10 cellular contexts compared by ENCODE assay signal in the genomic region with DNA sequence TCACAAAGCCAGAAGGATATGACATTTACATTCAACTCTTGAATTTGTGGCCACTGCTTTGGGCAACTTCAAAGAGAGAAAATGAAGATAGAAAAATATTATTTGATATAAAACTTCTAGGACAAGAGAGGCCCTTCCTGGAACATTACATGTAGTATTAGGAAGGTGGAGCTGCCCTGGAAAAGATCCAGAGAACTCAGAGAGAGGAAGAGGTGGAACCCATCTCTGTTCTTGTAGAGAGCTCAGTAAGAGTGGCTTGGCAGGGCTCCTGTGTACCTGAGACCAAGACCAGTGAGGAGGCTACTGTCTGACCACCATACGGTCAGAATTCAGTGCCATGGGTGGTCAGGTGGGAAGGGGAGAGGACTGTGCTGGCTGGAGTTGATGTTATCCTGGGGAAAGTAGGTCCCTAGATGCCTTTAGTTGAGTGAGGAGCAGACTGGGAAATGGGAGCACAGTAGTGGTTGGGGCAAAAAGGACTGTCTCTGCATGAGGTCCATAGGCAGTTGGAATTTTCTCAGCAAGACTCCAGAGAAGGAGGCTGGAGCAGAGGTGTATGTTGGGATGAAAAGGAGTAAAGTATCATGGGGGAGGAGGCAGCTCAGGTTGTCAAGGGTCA. TPM values are rescaled to one million over a fixed set of nuclear protein-coding genes. Genes with fewer than 3 reads are reported as not detected.
DNase-seq lines count a peak whose midpoint lies in the region; ATAC-seq, FAIRE-seq and TF ChIP-seq lines count a peak whose summit lies in the region.
"Had no signal": no experiment of that assay in that cellular context is flagged by ENCODE, and none has a peak within 500 bp of the region (broad histone marks: within the 10 kb centered on the region; RNA-seq: fewer than 3 reads in every experiment).

No MANE protein-coding gene starts in this region.

- H3K4me3 Mint-ChIP-seq in activated CD4-positive, alpha-beta T cell treated with anti-CD3 and anti-CD28 coated beads, Interleukin-2, amount 10 ng/mL, durations not matched to agents 7 days and 5 days, result no peak overlapping the region
- no peak overlapping the region for H3K4me3 Mint-ChIP-seq in activated CD4-positive, alpha-beta memory T cell treated with anti-CD3 and anti-CD28 coated beads, Interleukin-2, amount 10 ng/mL, durations not matched to agents 7 days and 5 days
- peak overlapping the region in 1 of 2 donors; percentile 18 for H3K4me3 Mint-ChIP-seq in stimulated activated naive CD8-positive, alpha-beta T cell treated with anti-CD3 and anti-CD28 coated beads, Interleukin-15, amount 100 ng/mL, for 72 hours

- no peaks in the 10 kb centered on the region for H3K79me2 ChIP-seq in keratinocyte (ENCODE audit: control insufficient read depth, insufficient read depth, low read length)

- H3K36me3 Mint-ChIP-seq in activated CD4-positive, alpha-beta T cell treated with anti-CD3 and anti-CD28 coated beads, Interleukin-2, amount 10 ng/mL, durations not matched to agents 7 days and 5 days (ENCODE audit: low read depth), result no peaks in the 10 kb centered on the region
- H3K36me3 Mint-ChIP-seq in activated CD4-positive, alpha-beta memory T cell treated with anti-CD3 and anti-CD28 coated beads, Interleukin-2, amount 10 ng/mL, durations not matched to agents 7 days and 5 days (ENCODE audit: low read depth), result peaks cover 2% of the 10 kb centered on the region

- H3K4me1 Mint-ChIP-seq in activated CD4-positive, alpha-beta T cell treated with anti-CD3 and anti-CD28 coated beads, Interleukin-2, amount 10 ng/mL, durations not matched to agents 7 days and 5 days, result peaks cover 19% of the 10 kb centered on the region
- H3K4me1 Mint-ChIP-seq in activated CD4-positive, alpha-beta memory T cell treated with anti-CD3 and anti-CD28 coated beads, Interleukin-2, amount 10 ng/mL, durations not matched to agents 7 days and 5 days, result peaks cover 23% of the 10 kb centered on the region
- H3K4me1 Mint-ChIP-seq in stimulated activated naive CD8-positive, alpha-beta T cell treated with anti-CD3 and anti-CD28 coated beads, Interleukin-15, amount 100 ng/mL, for 72 hours, result peaks cover 23% of the 10 kb centered on the region

- H3K9me3 ChIP-seq in keratinocyte (ENCODE audit: control insufficient read depth, low read depth, low read length), result no peaks in the 10 kb centered on the region
- no peaks in the 10 kb centered on the region for H3K9me3 ChIP-seq in BE2C

- peaks cover 63% of the 10 kb centered on the region for H3K4me1 ChIP-seq in keratinocyte (ENCODE audit: control insufficient read depth, extremely low read depth, insufficient read depth, low read length)
- no peaks in the 10 kb centered on the region for H3K4me1 ChIP-seq in BE2C

- peak overlapping the region; percentile 2 for H3K4me2 ChIP-seq in keratinocyte (ENCODE audit: control insufficient read depth, extremely low read depth, insufficient read depth, low read depth, low read length)
- H3K4me2 ChIP-seq: KMS-11 had no signal

- no peaks in the 10 kb centered on the region for H4K20me1 ChIP-seq in keratinocyte (ENCODE audit: control insufficient read depth, extremely low read depth, insufficient read depth, low read length)

- H3K4me3 ChIP-seq in keratinocyte (ENCODE audit: control insufficient read depth in 2 of 3, extremely low read depth in 1 of 3, insufficient read depth in 2 of 3, low read depth in 1 of 3, low read length in 3 of 3) (no peak overlapping the region), BE2C (ENCODE audit: low read depth, low read length) (no peak overlapping the region)

- dilution Hi-C loops in keratinocyte (cut with MboI; ENCODE audit: extremely low pct_ligation_motif_present, low sequenced_read_pairs), result no loop called here

- CTCF ChIA-PET in activated CD4-positive, alpha-beta T cell treated with anti-CD3 and anti-CD28 coated beads, Interleukin-2, amount 10 ng/mL, durations not matched to agents 7 days and 5 days (lab: Charles Lee), result interaction anchor here (1.5 to 1.9 kb wide), 2 partner anchors 8 to 13 kb away, joined by 3 to 6 read pairs; no protein-coding TSS in a partner anchor
- CTCF ChIA-PET in activated CD4-positive, alpha-beta memory T cell treated with anti-CD3 and anti-CD28 coated beads, Interleukin-2, amount 10 ng/mL, durations not matched to agents 7 days and 5 days (lab: Charles Lee), result no interaction called here

- DNase-seq in activated CD4-positive, alpha-beta T cell treated with anti-CD3 and anti-CD28 coated beads, Interleukin-2, amount 10 ng/mL, durations not matched to agents 7 days and 5 days, result no peak
- no peak for DNase-seq in activated CD4-positive, alpha-beta T cell treated with anti-CD3 and anti-CD28 coated beads, Interleukin-2, amount 50 U/mL, for 4 hours
- no peak for DNase-seq in activated CD4-positive, alpha-beta memory T cell treated with anti-CD3 and anti-CD28 coated beads, Interleukin-2, amount 10 ng/mL, durations not matched to agents 7 days and 5 days
- DNase-seq in keratinocyte (ENCODE audit: low read depth, low spot score) (no peak), BE2C (no peak), NCI-H446 treated with DMSO at 0.1 percent for 48 hours (lab: John Stamatoyannopoulos, UW) (no peak)
- no peak for DNase-seq in stimulated activated naive CD8-positive, alpha-beta T cell treated with anti-CD3 and anti-CD28 coated beads, Interleukin-15, amount 100 ng/mL, for 72 hours
- DNase-seq: caudate nucleus had no signal

- POLR2A ChIA-PET in activated CD4-positive, alpha-beta T cell treated with anti-CD3 and anti-CD28 coated beads, Interleukin-2, amount 10 ng/mL, durations not matched to agents 7 days and 5 days (lab: Charles Lee), result no interaction called here
- POLR2A ChIA-PET in activated CD4-positive, alpha-beta memory T cell treated with anti-CD3 and anti-CD28 coated beads, Interleukin-2, amount 10 ng/mL, durations not matched to agents 7 days and 5 days (lab: Charles Lee), result interaction anchor here (1.4 kb wide), 1 partner anchor 85 kb away, joined by 3 read pairs; no protein-coding TSS in a partner anchor

- H2AFZ ChIP-seq in keratinocyte (ENCODE audit: control insufficient read depth, low read length), result no peak overlapping the region

- peak overlapping the region; percentile 31 for H3K27ac Mint-ChIP-seq in activated CD4-positive, alpha-beta T cell treated with anti-CD3 and anti-CD28 coated beads, Interleukin-2, amount 10 ng/mL, durations not matched to agents 7 days and 5 days
- H3K27ac Mint-ChIP-seq in activated CD4-positive, alpha-beta memory T cell treated with anti-CD3 and anti-CD28 coated beads, Interleukin-2, amount 10 ng/mL, durations not matched to agents 7 days and 5 days, result peak overlapping the region; percentile 32
- peak overlapping the region; percentile 45 to 82 for H3K27ac Mint-ChIP-seq in stimulated activated naive CD8-positive, alpha-beta T cell treated with anti-CD3 and anti-CD28 coated beads, Interleukin-15, amount 100 ng/mL, for 72 hours

- TF ChIP-seq CTCF in keratinocyte (optimal IDR thresholded peaks at IDR 0.05 in 1 of 3, IDR thresholded peaks at IDR 0.05 in 1 of 3, conservative IDR thresholded peaks at IDR 0.05 in 1 of 3; ENCODE audit: extremely low read depth in 1 of 3, insufficient read depth in 2 of 3, low read length in 3 of 3), result no peak
- no peak for TF ChIP-seq CTCF in BE2C (IDR thresholded peaks at IDR 0.05; ENCODE audit: low read depth, low read length)

- H3K9me3 Mint-ChIP-seq in activated CD4-positive, alpha-beta T cell treated with anti-CD3 and anti-CD28 coated beads, Interleukin-2, amount 10 ng/mL, durations not matched to agents 7 days and 5 days, result no peaks in the 10 kb centered on the region
- no peaks in the 10 kb centered on the region for H3K9me3 Mint-ChIP-seq in activated CD4-positive, alpha-beta memory T cell treated with anti-CD3 and anti-CD28 coated beads, Interleukin-2, amount 10 ng/mL, durations not matched to agents 7 days and 5 days
- peaks cover 0 to 3% of the 10 kb centered on the region in 2 donors for H3K9me3 Mint-ChIP-seq in stimulated activated naive CD8-positive, alpha-beta T cell treated with anti-CD3 and anti-CD28 coated beads, Interleukin-15, amount 100 ng/mL, for 72 hours

- H3K36me3 ChIP-seq in keratinocyte (ENCODE audit: control insufficient read depth in 2 of 2, extremely low read depth in 1 of 2, insufficient read depth in 2 of 2, low read length in 2 of 2) (peaks cover 5 to 12% of the 10 kb centered on the region in 2 experiments), BE2C (no peaks in the 10 kb centered on the region)

- peaks cover 6% of the 10 kb centered on the region for H3K27me3 Mint-ChIP-seq in activated CD4-positive, alpha-beta T cell treated with anti-CD3 and anti-CD28 coated beads, Interleukin-2, amount 10 ng/mL, durations not matched to agents 7 days and 5 days
- no peaks in the 10 kb centered on the region for H3K27me3 Mint-ChIP-seq in activated CD4-positive, alpha-beta memory T cell treated with anti-CD3 and anti-CD28 coated beads, Interleukin-2, amount 10 ng/mL, durations not matched to agents 7 days and 5 days
- no peaks in the 10 kb centered on the region for H3K27me3 Mint-ChIP-seq in stimulated activated naive CD8-positive, alpha-beta T cell treated with anti-CD3 and anti-CD28 coated beads, Interleukin-15, amount 100 ng/mL, for 72 hours

- no peaks in the 10 kb centered on the region for H3K27me3 ChIP-seq in keratinocyte (ENCODE audit: control insufficient read depth, extremely low read depth, insufficient read depth, low read length)
- H3K27me3 ChIP-seq in BE2C, result no peaks in the 10 kb centered on the region

- no peak for ATAC-seq in stimulated activated naive CD8-positive, alpha-beta T cell treated with anti-CD3 and anti-CD28 coated beads, Interleukin-15, amount 100 ng/mL, for 72 hours
- no peak for ATAC-seq in GM18511 (IDR thresholded peaks at IDR 0.05; ENCODE audit: unreplicated experiment)

- no peaks in the 10 kb centered on the region for H3K9me1 ChIP-seq in keratinocyte (ENCODE audit: control insufficient read depth, extremely low read depth, insufficient read depth, low read length)

- peak; percentile 60 for FAIRE-seq in keratinocyte (lab: Jason Lieb, UNC)

- no peak overlapping the region for H3K9ac ChIP-seq in keratinocyte (ENCODE audit: control insufficient read depth, extremely low read depth, insufficient read depth, low read length)
- H3K9ac ChIP-seq: KMS-11 had no signal

- H3K27ac ChIP-seq in keratinocyte (ENCODE audit: control insufficient read depth, insufficient read depth, low read length), result peak overlapping the region; percentile 15
- H3K27ac ChIP-seq: KMS-11 had no signal

RNA-seq across cellular contexts. Expression of gene TGFBI, which starts 7.6 kb away (rescaled TPM):
- total RNA-seq in activated CD4-positive, alpha-beta T cell treated with anti-CD3 and anti-CD28 coated beads, Interleukin-2, amount 10 ng/mL, durations not matched to agents 7 days and 5 days, result under 1 TPM; 0.10 to 0.27 TPM
- total RNA-seq in activated CD4-positive, alpha-beta memory T cell treated with anti-CD3 and anti-CD28 coated beads, Interleukin-2, amount 10 ng/mL, durations not matched to agents 7 days and 5 days, result not detected
- polyA plus RNA-seq in keratinocyte, result 270 to 490 TPM (median 379 TPM) in 3 replicates
- polyA plus RNA-seq in keratinocyte (2011; ENCODE audit: low read depth), result 92.0 TPM
- polyA plus RNA-seq in keratinocyte (2011; cell fraction: cytosol; rRNA removed), result 190 and 225 TPM in 2 replicates
- 856 and 930 TPM in 2 replicates for polyA plus RNA-seq in keratinocyte (2011; cell fraction: nucleus; rRNA removed)
- polyA plus RNA-seq in keratinocyte (2012; ENCODE audit: low replicate concordance), result 178 and 370 TPM in 2 replicates
- 282 to 529 TPM (median 401 TPM) in 3 replicates for polyA minus RNA-seq in keratinocyte
- polyA minus RNA-seq in keratinocyte (2011; cell fraction: cytosol; rRNA and poly(A)+ RNA removed), result 410 TPM
- 536 and 762 TPM in 2 replicates for polyA minus RNA-seq in keratinocyte (2011; cell fraction: nucleus; rRNA and poly(A)+ RNA removed)
- 2.5 TPM for polyA plus RNA-seq in BE2C (2012; ENCODE audit: insufficient read depth, insufficient read length, low read depth)
